In genomic region chr20:63163171-63163570, GRCh38 we compare ENCODE assay signal across 2 cellular contexts.
TF ChIP-seq lines count a peak whose summit lies in the region.

No MANE protein-coding gene starts in this region.

TF ChIP-seq in H1, 55 proteins besides CTCF, POLR2A, EP300 and RAD21:
- TF ChIP-seq, protein P1, sequence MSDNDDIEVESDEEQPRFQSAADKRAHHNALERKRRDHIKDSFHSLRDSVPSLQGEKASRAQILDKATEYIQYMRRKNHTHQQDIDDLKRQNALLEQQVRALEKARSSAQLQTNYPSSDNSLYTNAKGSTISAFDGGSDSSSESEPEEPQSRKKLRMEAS (IDR thresholded peaks at IDR 0.05), result no peak
- TF ChIP-seq SIRT6 (IDR thresholded peaks at IDR 0.05; ENCODE audit: low read length), result no peak
- TF ChIP-seq JUN (IDR thresholded peaks at IDR 0.05; ENCODE audit: low read depth, low read length), result no peak

TF ChIP-seq in SK-N-SH treated with all-trans-retinoic acid at 6 μM for 48 hours, 23 proteins besides CTCF, POLR2A, EP300 and RAD21 (continued from another document):
- no peak for TF ChIP-seq ZFP30 (CRISPR knock-in tag; IDR thresholded peaks at IDR 0.05)
- no peak for TF ChIP-seq ZC3H10 (CRISPR knock-in tag; IDR thresholded peaks at IDR 0.05)
- no peak for TF ChIP-seq ISL1 (CRISPR knock-in tag; IDR thresholded peaks at IDR 0.05)
- no peak for TF ChIP-seq ZNF70 (CRISPR knock-in tag; IDR thresholded peaks at IDR 0.05)
- TF ChIP-seq TOX (CRISPR knock-in tag; IDR thresholded peaks at IDR 0.05; ENCODE audit: borderline replicate concordance), result no peak
- no peak for TF ChIP-seq CREB5 (CRISPR knock-in tag; IDR thresholded peaks at IDR 0.05; ENCODE audit: low read depth)
- no peak for TF ChIP-seq GLIS3 (CRISPR knock-in tag; IDR thresholded peaks at IDR 0.05)
- no peak for TF ChIP-seq ZNF8 (CRISPR knock-in tag; IDR thresholded peaks at IDR 0.05)
- TF ChIP-seq ARNTL (CRISPR knock-in tag; IDR thresholded peaks at IDR 0.05; ENCODE audit: borderline replicate concordance, low read depth), result no peak
- no peak for TF ChIP-seq ZFP3 (CRISPR knock-in tag; IDR thresholded peaks at IDR 0.05)
- no peak for TF ChIP-seq PATZ1 (CRISPR knock-in tag; IDR thresholded peaks at IDR 0.05; ENCODE audit: borderline replicate concordance)
